ENCODE assay signal across 27 cellular contexts in the genomic region with DNA sequence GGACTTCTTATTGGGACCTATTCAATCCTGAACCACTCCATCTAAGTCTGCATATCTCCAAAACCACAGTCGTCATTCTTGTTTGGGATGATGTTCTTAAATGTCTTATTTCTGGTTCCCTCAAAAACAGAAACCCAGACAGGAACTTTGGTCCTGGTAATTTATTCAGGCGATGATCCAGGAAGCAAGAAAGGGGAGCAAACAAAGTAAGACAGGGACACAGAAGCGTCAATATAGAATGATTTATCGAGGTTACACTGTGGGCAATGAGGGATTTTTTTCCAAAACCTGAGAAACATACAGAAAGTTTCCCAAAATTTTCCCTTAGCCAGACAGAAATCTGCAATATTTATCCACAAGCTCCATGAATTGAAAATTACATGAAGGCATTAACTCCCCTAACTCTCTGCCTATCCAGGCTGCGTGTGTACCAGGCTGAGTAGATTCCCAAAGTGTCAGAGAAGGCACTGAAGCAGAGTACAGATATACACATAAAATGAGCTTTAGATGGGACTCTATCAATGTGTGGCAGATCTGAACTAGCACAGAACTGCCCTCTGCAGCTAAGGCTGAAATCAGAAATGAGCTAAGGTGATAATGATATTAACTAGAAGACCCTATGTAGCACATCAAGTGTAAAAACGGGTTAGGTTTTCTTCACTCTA. TPM values are rescaled to one million over a fixed set of nuclear protein-coding genes. Genes with fewer than 3 reads are reported as not detected.
"Had no signal": no experiment of that assay in that cellular context is flagged by ENCODE, and none has a peak within 500 bp of the region (broad histone marks: within the 10 kb centered on the region; RNA-seq: fewer than 3 reads in every experiment).

No MANE protein-coding gene starts in this region.

- H3K4me3 ChIP-seq: cardiac muscle cell, SJSA1 had no signal

- H3K27me3 ChIP-seq: cardiac muscle cell, SJSA1 had no signal

- H3K36me3 ChIP-seq: cardiac muscle cell, SJSA1 had no signal

- H3K27ac ChIP-seq: cardiac muscle cell, SJSA1 had no signal

- ATAC-seq: activated CD8-positive, alpha-beta memory T cell treated with anti-CD3 and anti-CD28 coated beads, Interleukin-2, amount 10 ng/mL, durations not matched to agents 7 days and 5 days; activated T-helper 17 cell treated with anti-CD3 and anti-CD28 coated beads, Interleukin-2, amount 50 U/mL, for 72 hours; T-cell had no signal

- DNase-seq: activated B cell treated with CpG ODN at 0.5 μM for 24 hours; activated CD4-positive, alpha-beta T cell treated with anti-CD3 and anti-CD28 coated beads for 1 hour; activated CD4-positive, alpha-beta T cell treated with anti-CD3 and anti-CD28 coated beads, Interleukin-2, amount 10 ng/mL, durations not matched to agents 24 days and 14 days; activated CD4-positive, alpha-beta T cell treated with anti-CD3 and anti-CD28 coated beads, Interleukin-2, amount 50 U/mL, for 48 hours; activated CD8-positive, alpha-beta memory T cell treated with anti-CD3 and anti-CD28 coated beads, Interleukin-2, amount 10 ng/mL, durations not matched to agents 7 days and 5 days; activated gamma-delta T cell; activated naive CD4-positive, alpha-beta T cell treated with anti-CD3 and anti-CD28 coated beads for 36 hours; activated T-cell treated with anti-CD3 and anti-CD28 coated beads, Interleukin-2, amount 50 U/mL, for 48 hours; amygdala; Kasumi-1; NCI-H1092; NCI-H1417; NCI-H1930; NCI-H2171; NCI-H2227 treated with DMSO at 0.1 percent for 48 hours; NCI-H446 treated with DMSO at 0.1 percent for 48 hours; NCI-H524 treated with DMSO at 0.1 percent for 48 hours; NCI-H748 treated with DMSO at 0.1 percent for 48 hours; NK-92 treated with Interleukin-12 subunit alpha and Interleukin-12 subunit beta, amount 100 ng/mL, for 24 hours; SHP77; T-cell; T-helper 2 cell; T1000 had no signal

- H3K9me3 ChIP-seq: SJSA1 had no signal

- H3K4me1 ChIP-seq: SJSA1 had no signal

RNA-seq across cellular contexts. Expression of gene TP63, which starts 43.2 kb away (rescaled TPM):
- total RNA-seq: cardiac muscle cell, M059J, SJSA1 had no signal
